8 cellular contexts compared by ENCODE assay signal in the genomic region with DNA sequence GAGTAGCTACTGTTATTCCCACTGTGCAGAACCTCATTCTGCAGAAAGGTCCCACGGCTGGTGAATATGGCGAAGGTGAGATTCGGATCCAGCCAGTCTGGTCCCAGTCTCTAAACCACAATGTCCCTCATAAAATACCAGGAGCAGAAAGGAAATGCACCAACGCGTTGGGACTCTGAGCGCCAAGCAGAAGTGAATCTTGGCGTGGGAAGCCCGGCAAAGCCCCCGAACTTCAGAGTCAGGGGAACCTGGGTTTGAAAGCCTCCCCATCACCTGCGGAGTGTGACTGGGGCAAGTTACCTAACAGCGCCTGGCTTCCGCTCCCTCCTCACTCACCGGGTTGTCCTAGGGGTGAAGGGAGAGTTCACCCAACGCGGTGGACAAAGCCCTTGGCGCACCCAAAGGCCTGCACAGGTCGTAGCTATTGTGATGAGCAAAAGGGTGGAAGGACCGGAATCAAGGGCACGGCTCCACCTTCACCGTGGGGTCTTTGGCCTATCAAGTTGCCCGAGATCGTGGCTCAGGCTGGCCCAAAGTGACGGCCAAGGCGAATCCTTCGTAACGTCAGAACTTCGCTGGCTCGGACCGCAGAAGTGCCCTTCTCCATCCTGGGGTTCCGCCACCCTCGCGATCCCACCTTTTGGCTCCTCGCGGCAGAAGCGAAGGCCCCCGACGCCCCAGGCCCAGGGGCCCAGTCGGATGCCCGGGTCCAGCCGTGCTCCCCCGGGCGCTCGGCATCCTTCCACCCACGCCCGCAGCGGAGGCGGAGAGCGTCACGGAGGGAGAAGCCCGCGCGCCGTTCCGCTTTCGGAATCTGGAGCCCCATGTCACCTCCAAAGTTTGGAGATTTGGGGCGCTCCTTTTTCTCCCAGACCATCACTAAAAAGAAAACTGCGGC. TPM values are rescaled to one million over a fixed set of nuclear protein-coding genes. Genes with fewer than 3 reads are reported as not detected.
DNase-seq lines count a peak whose midpoint lies in the region; ATAC-seq and TF ChIP-seq lines count a peak whose summit lies in the region.

No MANE protein-coding gene starts in this region.

- peaks cover 0 to 2% (median 0%) of the 10 kb centered on the region in 7 donors for H3K9me3 Mint-ChIP-seq in CD14-positive monocyte
- no peaks in the 10 kb centered on the region for H3K9me3 Mint-ChIP-seq in effector memory CD8-positive, alpha-beta T cell

- peaks cover 10 to 17% (median 13%) of the 10 kb centered on the region in 3 donors for H3K27me3 Mint-ChIP-seq in CD14-positive monocyte (ENCODE audit: low read depth in 3 of 3)
- H3K27me3 Mint-ChIP-seq in effector memory CD8-positive, alpha-beta T cell: no peaks in the 10 kb centered on the region

- H3K27me3 ChIP-seq in neural cell (ENCODE audit: insufficient read depth, low read depth, low read length): peaks cover 54% of the 10 kb centered on the region
- no peaks in the 10 kb centered on the region for H3K27me3 ChIP-seq in thymus (ENCODE audit: control insufficient read depth, insufficient read depth)

- no peak overlapping the region for H2AFZ ChIP-seq in neural cell (ENCODE audit: low read depth, low read length)

- WGBS in thymus: 10% methylated on average over 57 of the region's 57 CpGs

- no peaks in the 10 kb centered on the region for H3F3A ChIP-seq in neural cell (ENCODE audit: insufficient read depth, low read length, poor library complexity, severe bottlenecking)

- TF ChIP-seq CTCF in CD14-positive monocyte (IDR thresholded peaks at IDR 0.05) (no peak), neural cell (IDR thresholded peaks at IDR 0.05; ENCODE audit: poor library complexity, severe bottlenecking) (no peak)

- intact Hi-C loops in CD14-positive monocyte (cut with micrococcal nuclease): no loop called here

- H3K4me1 ChIP-seq in thymus (ENCODE audit: control insufficient read depth, insufficient read depth, low read length): peaks cover 30% of the 10 kb centered on the region

- peaks cover 2 to 6% of the 10 kb centered on the region in 2 donors for H3K36me3 Mint-ChIP-seq in CD14-positive monocyte
- H3K36me3 Mint-ChIP-seq in effector memory CD8-positive, alpha-beta T cell (ENCODE audit: insufficient read depth): peaks cover 16% of the 10 kb centered on the region

- peaks cover 55% of the 10 kb centered on the region for H3K4me1 Mint-ChIP-seq in CD14-positive monocyte
- H3K4me1 Mint-ChIP-seq in effector memory CD8-positive, alpha-beta T cell (ENCODE audit: low read depth in 2 of 2): peaks cover 40 to 42% of the 10 kb centered on the region in 2 donors

- H3K27ac Mint-ChIP-seq in CD14-positive monocyte: peak overlapping the region; percentile 37 to 78 (median 46)
- peak overlapping the region; percentile 71 to 80 for H3K27ac Mint-ChIP-seq in effector memory CD8-positive, alpha-beta T cell

- peak overlapping the region; percentile 26 for H3K9ac ChIP-seq in neural cell (ENCODE audit: low read length)

- H3K9me3 ChIP-seq in neural cell (ENCODE audit: low read length): no peaks in the 10 kb centered on the region
- no peaks in the 10 kb centered on the region for H3K9me3 ChIP-seq in thymus (ENCODE audit: control insufficient read depth)

- ATAC-seq in HG02840 (IDR thresholded peaks at IDR 0.05; ENCODE audit: low FRiP score, unreplicated experiment): peak; percentile 14
- ATAC-seq in effector memory CD8-positive, alpha-beta T cell (replicated peaks): peak; percentile 18

- TF ChIP-seq EP300 in neural cell (conservative IDR thresholded peaks at IDR 0.05; ENCODE audit: poor library complexity, severe bottlenecking): no peak

- H3K79me2 ChIP-seq in neural cell (replicated peaks; ENCODE audit: insufficient read depth, low read length): no peaks in the 10 kb centered on the region

- TF ChIP-seq RAD21 in neural cell (conservative IDR thresholded peaks at IDR 0.05): no peak

- no peak overlapping the region for H3K27ac ChIP-seq in neural cell (ENCODE audit: low read length)
- peak overlapping the region; percentile 86 for H3K27ac ChIP-seq in thymus (ENCODE audit: low read depth)

- no peak overlapping the region for H3K4me2 ChIP-seq in neural cell (ENCODE audit: low read length)

- H3K36me3 ChIP-seq in neural cell (ENCODE audit: insufficient read depth, low read length) (no peaks in the 10 kb centered on the region), thymus (ENCODE audit: control insufficient read depth, insufficient read depth) (peaks cover 6% of the 10 kb centered on the region)

- H4K20me1 ChIP-seq in neural cell (ENCODE audit: insufficient read depth): no peaks in the 10 kb centered on the region

- DNase-seq in CD14-positive monocyte (ENCODE audit: low spot score) (no peak), NCI-H526 (lab: John Stamatoyannopoulos, UW) (no peak), T1000 (lab: John Stamatoyannopoulos, UW) (no peak)
- peak; percentile 78 for DNase-seq in activated CD4-positive, alpha-beta T cell treated with anti-CD3 and anti-CD28 coated beads for 48 hours
- DNase-seq in effector memory CD8-positive, alpha-beta T cell: peak; percentile 20 to 33 (median 21)

- no peaks in the 10 kb centered on the region for H3K9me2 ChIP-seq in neural cell (ENCODE audit: insufficient read depth, low read length)

- peak overlapping the region; percentile 76 for H3K4me3 ChIP-seq in neural cell (ENCODE audit: low read length)
- H3K4me3 ChIP-seq in thymus (ENCODE audit: low read length): peak overlapping the region; percentile 98

- H3K4me3 Mint-ChIP-seq in CD14-positive monocyte: peak overlapping the region; percentile 83 to 85
- H3K4me3 Mint-ChIP-seq in effector memory CD8-positive, alpha-beta T cell: peak overlapping the region; percentile 83 to 86

TF ChIP-seq in neural cell, 6 proteins besides CTCF, POLR2A, EP300 and RAD21:
- no peak for TF ChIP-seq TAF1 (IDR thresholded peaks at IDR 0.05; ENCODE audit: low read depth)
- TF ChIP-seq EZH2 (IDR thresholded peaks at IDR 0.05; ENCODE audit: borderline replicate concordance, insufficient read depth, low read length, poor library complexity, severe bottlenecking): no peak
- no peak for TF ChIP-seq REST (IDR thresholded peaks at IDR 0.05; ENCODE audit: borderline replicate concordance)
- no peak for TF ChIP-seq POLR2AphosphoS5 (IDR thresholded peaks at IDR 0.05)
- no peak for TF ChIP-seq SMC3 (conservative IDR thresholded peaks at IDR 0.05; ENCODE audit: poor library complexity)
- no peak for TF ChIP-seq MXI1 (conservative IDR thresholded peaks at IDR 0.05; ENCODE audit: poor library complexity, severe bottlenecking)

RNA-seq across cellular contexts. Expression of gene RGS10, which starts 0.8 kb away (rescaled TPM):
- polyA plus RNA-seq in CD14-positive monocyte: 10 to 100 TPM; 75.8 to 87.2 TPM
- polyA plus RNA-seq in neural cell: 2.6 TPM in 1 of 2 replicates, not detected in the other
- not detected in 2 replicates for polyA minus RNA-seq in neural cell
- polyA plus RNA-seq in thymus: 304 TPM

RNA-seq across cellular contexts. Expression of gene TIAL1, which starts 55.1 kb away (rescaled TPM):
- polyA plus RNA-seq in CD14-positive monocyte: 1 to 10 TPM; 6.7 to 7.2 TPM
- 85.1 and 92.9 TPM in 2 replicates for polyA plus RNA-seq in neural cell
- polyA minus RNA-seq in neural cell: 80.3 and 102 TPM in 2 replicates
- 128 TPM for polyA plus RNA-seq in thymus

Comparison
In these comparisons a context has a peak if more than half of its experiments do, and no peak if none do; other contexts are left out.
1. DNase-seq: peak in activated CD4-positive, alpha-beta T cell treated with anti-CD3 and anti-CD28 coated beads for 48 hours (single experiment) and effector memory CD8-positive, alpha-beta T cell (3 of 3); none in CD14-positive monocyte (single experiment), NCI-H526 (0 of 2) and T1000 (single experiment).
2. RNA of gene RGS10, which starts 0.8 kb away (polyA plus RNA-seq): 304 TPM in thymus (single experiment) and 75.8 to 87.2 TPM in CD14-positive monocyte; 2.6 TPM in neural cell; every median in the first group is over 10 times any median in the second.
3. RNA of gene TIAL1, which starts 55.1 kb away (polyA plus RNA-seq): 128 TPM in thymus (single experiment) and 85.1 to 92.9 TPM in neural cell; 6.7 to 7.2 TPM in CD14-positive monocyte; every median in the first group is over 10 times any median in the second.